Comparison of ENCODE assay signal across 8 cellular contexts in genomic region chr17:42287305-42288077, GRCh38. TPM values are rescaled to one million over a fixed set of nuclear protein-coding genes. Genes with fewer than 3 reads are reported as not detected.
DNase-seq lines count a peak whose midpoint lies in the region; ATAC-seq and TF ChIP-seq lines count a peak whose summit lies in the region.

No MANE protein-coding gene starts in this region.

- H3K4me1 Mint-ChIP-seq in T-helper 1 cell treated with Interleukin-12 subunit alpha and Interleukin-12 subunit beta and Interleukin-4 antibody, amounts not matched to agents 30 μg/mL and 1 μg/mL, for 36 hours (ENCODE audit: low read depth): peaks cover 35% of the 10 kb centered on the region

- no peaks in the 10 kb centered on the region for H3K27me3 Mint-ChIP-seq in T-helper 1 cell treated with Interleukin-12 subunit alpha and Interleukin-12 subunit beta and Interleukin-4 antibody, amounts not matched to agents 30 μg/mL and 1 μg/mL, for 36 hours (ENCODE audit: low read depth)

- peaks cover 14% of the 10 kb centered on the region for H3K36me3 Mint-ChIP-seq in T-helper 1 cell treated with Interleukin-12 subunit alpha and Interleukin-12 subunit beta and Interleukin-4 antibody, amounts not matched to agents 30 μg/mL and 1 μg/mL, for 36 hours (ENCODE audit: low read depth)

- no peak for TF ChIP-seq CTCF in breast epithelium (IDR thresholded peaks at IDR 0.05)

- no peaks in the 10 kb centered on the region for H3K9me3 ChIP-seq in breast epithelium

- TF ChIP-seq POLR2A in breast epithelium (IDR thresholded peaks at IDR 0.05): peak; percentile 23

- ATAC-seq in GM21381 (IDR thresholded peaks at IDR 0.05; ENCODE audit: unreplicated experiment): peak; percentile 18
- ATAC-seq in left colon: no peak
- no peak for ATAC-seq in GM21515 (IDR thresholded peaks at IDR 0.05; ENCODE audit: unreplicated experiment)

- no peaks in the 10 kb centered on the region for H3K36me3 ChIP-seq in ACC112 (ENCODE audit: insufficient read depth, low read length)
- no peaks in the 10 kb centered on the region for H3K36me3 ChIP-seq in breast epithelium

- DNase-seq in breast epithelium (ENCODE audit: low spot score in 2 of 2) (peak in 1 of 2 donors; percentile 51), left colon (peak; percentile 58 to 61), HT-29 (ENCODE audit: low spot score) (no peak)
- peak; percentile 55 for DNase-seq in stimulated activated CD4-positive, alpha-beta T cell treated with anti-CD3 and anti-CD28 coated beads, Interleukin-4, amount 100 ng/mL, for 1 hour

- H3K27me3 ChIP-seq in ACC112 (ENCODE audit: insufficient read depth, low read length) (no peaks in the 10 kb centered on the region), breast epithelium (no peaks in the 10 kb centered on the region)

- no peaks in the 10 kb centered on the region for H3K9me3 Mint-ChIP-seq in T-helper 1 cell treated with Interleukin-12 subunit alpha and Interleukin-12 subunit beta and Interleukin-4 antibody, amounts not matched to agents 30 μg/mL and 1 μg/mL, for 36 hours

- peak overlapping the region; percentile 88 for H2AFZ ChIP-seq in ACC112 (ENCODE audit: low read length, unreplicated experiment)

- intact Hi-C loops in breast epithelium (cut with DNase I; ENCODE audit: low total_unique reads): no loop called here
- intact Hi-C loops in left colon (cut with DNase I, micrococcal nuclease): no loop called here

- peak overlapping the region; percentile 96 for H3K4me3 Mint-ChIP-seq in T-helper 1 cell treated with Interleukin-12 subunit alpha and Interleukin-12 subunit beta and Interleukin-4 antibody, amounts not matched to agents 30 μg/mL and 1 μg/mL, for 36 hours

- H3K27ac Mint-ChIP-seq in T-helper 1 cell treated with Interleukin-12 subunit alpha and Interleukin-12 subunit beta and Interleukin-4 antibody, amounts not matched to agents 30 μg/mL and 1 μg/mL, for 36 hours: peak overlapping the region; percentile 98

- H3K4me3 ChIP-seq in ACC112 (ENCODE audit: low read depth, low read length) (peak overlapping the region; percentile 81), breast epithelium (peak overlapping the region; percentile 75 to 91 (median 77))

- H3K27ac ChIP-seq in ACC112 (ENCODE audit: low read depth, low read length) (peak overlapping the region; percentile 52; the same call in 1 of the 2 replicates), breast epithelium (peak overlapping the region; percentile 91 to 92)

- H3K4me1 ChIP-seq in ACC112 (ENCODE audit: control insufficient read depth, insufficient read depth, low read length, unreplicated experiment): peaks cover 15% of the 10 kb centered on the region
- H3K4me1 ChIP-seq in breast epithelium: peaks cover 18 to 27% of the 10 kb centered on the region in 2 donors

- no peaks in the 10 kb centered on the region for H3K79me2 ChIP-seq in ACC112 (ENCODE audit: control insufficient read depth, insufficient read depth, low read length, unreplicated experiment)

RNA-seq across cellular contexts. Expression of gene STAT5A, which starts 0.8 kb away (rescaled TPM):
- total RNA-seq in breast epithelium (100 to 1,000 TPM in 1 of 3 donors, 10 to 100 TPM in 2; 72.8 to 363 (median 78.9) TPM), left colon (10 to 100 TPM; 19.8 to 28.1 TPM)
- 11.3 and 11.7 TPM in 2 replicates for total RNA-seq in HT-29 (2014; rRNA removed; shearing (Covaris generic))

RNA-seq across cellular contexts. Expression of gene STAT5B, which starts 11.3 kb away (rescaled TPM):
- total RNA-seq in breast epithelium: 100 to 1,000 TPM in 2 of 3 donors, 10 to 100 TPM in 1; 97.2 to 130 (median 101) TPM
- 10 to 100 TPM; 34.2 to 39.2 TPM for total RNA-seq in left colon
- total RNA-seq in HT-29 (2014; rRNA removed; shearing (Covaris generic)): 11.1 and 13.9 TPM in 2 replicates
